In genomic region chr5:179969110-179969509, GRCh38 we compare ENCODE assay signal across 22 cellular contexts.
DNase-seq lines count a peak whose midpoint lies in the region; ATAC-seq and TF ChIP-seq lines count a peak whose summit lies in the region.
"Had no signal": no experiment of that assay in that cellular context is flagged by ENCODE, and none has a peak within 500 bp of the region (broad histone marks: within the 10 kb centered on the region; RNA-seq: fewer than 3 reads in every experiment).

No MANE protein-coding gene starts in this region.

- H3K27me3 Mint-ChIP-seq in IgD-negative memory B cell: no peaks in the 10 kb centered on the region
- no peaks in the 10 kb centered on the region for H3K27me3 Mint-ChIP-seq in dendritic cell treated with granulocyte-macrophage colony-stimulating factor and Interleukin-4, amounts not matched to agents 40 ng/mL and 50 ng/mL, for 4 days
- H3K27me3 Mint-ChIP-seq: CD4-positive, alpha-beta T cell had no signal

- H3K9ac ChIP-seq in mucosa of rectum (ENCODE audit: low read depth in 1 of 2, low read length in 2 of 2) (peak overlapping the region; percentile 2 to 24), subcutaneous abdominal adipose tissue (ENCODE audit: low read length in 5 of 5) (no peak overlapping the region)

- ATAC-seq in GM21619 (IDR thresholded peaks at IDR 0.05; ENCODE audit: unreplicated experiment): no peak
- ATAC-seq: A549, Panc1 had no signal

- H3K36me3 Mint-ChIP-seq in IgD-negative memory B cell: peaks cover 4% of the 10 kb centered on the region
- peaks cover 82% of the 10 kb centered on the region for H3K36me3 Mint-ChIP-seq in dendritic cell treated with granulocyte-macrophage colony-stimulating factor and Interleukin-4, amounts not matched to agents 40 ng/mL and 50 ng/mL, for 4 days (ENCODE audit: low read depth)

- H3K4me3 ChIP-seq in mucosa of rectum (ENCODE audit: low read length in 2 of 2): no peak overlapping the region
- H3K4me3 ChIP-seq in subcutaneous abdominal adipose tissue (ENCODE audit: low read depth in 1 of 5, low read length in 5 of 5): no peak overlapping the region
- H3K4me3 ChIP-seq: A549, SJSA1 had no signal

- no peaks in the 10 kb centered on the region for H3K27me3 ChIP-seq in mucosa of rectum (ENCODE audit: control insufficient read depth in 2 of 2, insufficient read depth in 2 of 2, low read length in 2 of 2)
- no peaks in the 10 kb centered on the region for H3K27me3 ChIP-seq in subcutaneous abdominal adipose tissue (ENCODE audit: control insufficient read depth in 5 of 5, insufficient read depth in 4 of 5, low read length in 5 of 5)
- H3K27me3 ChIP-seq: SJSA1 had no signal

- H3K27ac Mint-ChIP-seq in IgD-negative memory B cell: peak overlapping the region; percentile 49 to 87 (median 60)
- H3K27ac Mint-ChIP-seq in dendritic cell treated with granulocyte-macrophage colony-stimulating factor and Interleukin-4, amounts not matched to agents 40 ng/mL and 50 ng/mL, for 4 days: peak overlapping the region; percentile 88
- H3K27ac Mint-ChIP-seq: CD4-positive, alpha-beta T cell had no signal

- H3K27ac ChIP-seq in mucosa of rectum (ENCODE audit: low read depth in 2 of 2, low read length in 2 of 2) (peak overlapping the region; percentile 74 to 82), subcutaneous abdominal adipose tissue (ENCODE audit: low read depth, low read length) (peak overlapping the region; percentile 9)
- H3K27ac ChIP-seq: A549, SJSA1 had no signal

- intact Hi-C loops in dendritic cell treated with granulocyte-macrophage colony-stimulating factor and Interleukin-4, amounts not matched to agents 40 ng/mL and 50 ng/mL, for 4 days (cut with micrococcal nuclease): no loop called here

- H3K4me3 Mint-ChIP-seq in IgD-negative memory B cell: no peak overlapping the region
- no peak overlapping the region for H3K4me3 Mint-ChIP-seq in dendritic cell treated with granulocyte-macrophage colony-stimulating factor and Interleukin-4, amounts not matched to agents 40 ng/mL and 50 ng/mL, for 4 days
- H3K4me3 Mint-ChIP-seq: CD4-positive, alpha-beta T cell had no signal

- H3K36me3 ChIP-seq in mucosa of rectum (ENCODE audit: control insufficient read depth in 2 of 2, insufficient read depth in 2 of 2, low read length in 2 of 2) (peaks cover 0 to 21% of the 10 kb centered on the region in 2 donors), subcutaneous abdominal adipose tissue (ENCODE audit: control insufficient read depth in 5 of 5, insufficient read depth in 5 of 5, low read length in 5 of 5) (peaks cover 4 to 57% (median 49%) of the 10 kb centered on the region in 5 donors)
- H3K36me3 ChIP-seq: SJSA1 had no signal

- H3K4me1 Mint-ChIP-seq in IgD-negative memory B cell: peaks cover 32 to 50% (median 32%) of the 10 kb centered on the region in 3 donors
- peaks cover 41% of the 10 kb centered on the region for H3K4me1 Mint-ChIP-seq in dendritic cell treated with granulocyte-macrophage colony-stimulating factor and Interleukin-4, amounts not matched to agents 40 ng/mL and 50 ng/mL, for 4 days (ENCODE audit: low read depth)

- DNase-seq in stimulated activated CD8-positive, alpha-beta memory T cell treated with anti-CD3 and anti-CD28 coated beads, Interleukin-4, amount 100 ng/mL, for 48 hours: no peak
- no peak for DNase-seq in SHP77 treated with DMSO at 0.1 percent for 48 hours (lab: John Stamatoyannopoulos, UW)
- DNase-seq in erythroblast (lab: John Stamatoyannopoulos, UW): no peak
- DNase-seq: Caco-2; CD4-positive, alpha-beta T cell; DMS 273 treated with DMSO at 0.1 percent for 48 hours; DMS79 treated with DMSO at 0.1 percent for 48 hours; KG1; NCI-H1092; NCI-H146; NCI-H2029; NCI-H2227 treated with DMSO at 0.1 percent for 48 hours; NCI-H510A treated with DMSO at 0.1 percent for 48 hours; NCI-H748 treated with DMSO at 0.1 percent for 48 hours had no signal

- peaks cover 22 to 28% of the 10 kb centered on the region in 2 donors for H3K4me1 ChIP-seq in mucosa of rectum (ENCODE audit: control insufficient read depth in 2 of 2, insufficient read depth in 2 of 2, low read length in 2 of 2)
- peaks cover 0 to 4% (median 0%) of the 10 kb centered on the region in 5 donors for H3K4me1 ChIP-seq in subcutaneous abdominal adipose tissue (ENCODE audit: control insufficient read depth in 5 of 5, insufficient read depth in 5 of 5, low read length in 5 of 5)
- H3K4me1 ChIP-seq: A549, SJSA1 had no signal

- TF ChIP-seq POLR2A in erythroblast (IDR thresholded peaks at IDR 0.05; ENCODE audit: low read length): no peak

- H3K9me3 ChIP-seq in mucosa of rectum (ENCODE audit: control insufficient read depth in 2 of 2, low read length in 2 of 2): no peaks in the 10 kb centered on the region
- no peaks in the 10 kb centered on the region for H3K9me3 ChIP-seq in subcutaneous abdominal adipose tissue (ENCODE audit: control insufficient read depth in 5 of 5, low read length in 5 of 5)
- H3K9me3 ChIP-seq: A549, Caco-2, SJSA1 had no signal

- H3K9me3 Mint-ChIP-seq in IgD-negative memory B cell: no peaks in the 10 kb centered on the region
- H3K9me3 Mint-ChIP-seq in dendritic cell treated with granulocyte-macrophage colony-stimulating factor and Interleukin-4, amounts not matched to agents 40 ng/mL and 50 ng/mL, for 4 days: no peaks in the 10 kb centered on the region
- H3K9me3 Mint-ChIP-seq: CD4-positive, alpha-beta T cell had no signal

Comparison
In these comparisons a context has a peak if more than half of its experiments do, and no peak if none do; other contexts are left out.
1. H3K9ac ChIP-seq: peak in mucosa of rectum (2 of 2); none in subcutaneous abdominal adipose tissue (0 of 5).